ENCODE assay signal across 29 cellular contexts in the genomic region with DNA sequence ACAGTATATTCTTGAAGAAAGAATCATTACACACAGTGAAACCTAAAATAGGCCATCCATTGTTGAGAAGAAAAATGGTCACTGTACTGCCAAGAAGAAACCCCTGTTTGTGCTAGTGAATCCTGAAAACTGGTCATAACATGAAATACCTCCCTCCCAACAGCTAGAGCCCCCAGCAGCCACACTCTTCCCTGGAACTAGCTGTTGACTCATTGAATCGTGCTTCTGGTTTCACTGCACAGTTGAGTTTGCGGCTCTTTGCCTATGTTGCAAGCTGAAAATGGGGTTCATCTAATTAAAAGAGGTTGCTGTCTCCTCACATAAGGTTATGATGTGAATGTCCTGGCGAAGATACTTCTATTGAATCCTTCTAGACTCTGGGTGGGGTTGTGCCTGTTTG.
"Had no signal": no experiment of that assay in that cellular context is flagged by ENCODE, and none has a peak within 500 bp of the region (broad histone marks: within the 10 kb centered on the region; RNA-seq: fewer than 3 reads in every experiment).

No MANE protein-coding gene starts in this region.

- H3K27me3 ChIP-seq: esophagus muscularis mucosa, heart right ventricle, spleen, suprapubic skin, transverse colon, upper lobe of right lung, uterus had no signal

- H3K9me3 ChIP-seq: esophagus muscularis mucosa, heart right ventricle, lower lobe of right lung, mucosa of descending colon, prostate gland, spleen, suprapubic skin, transverse colon, upper lobe of right lung, uterus had no signal

- H3K27me3 Mint-ChIP-seq: naive B cell; natural killer cell treated with Interleukin-12 subunit alpha and Interleukin-12 subunit beta and Interleukin-15 and Interleukin-18, amount 100 ng/mL, for 72 hours; stimulated activated naive CD8-positive, alpha-beta T cell treated with anti-CD3 and anti-CD28 coated beads, Interleukin-15, amount 100 ng/mL, for 72 hours had no signal

- H2AFZ ChIP-seq: parathyroid adenoma had no signal

- H3K36me3 ChIP-seq: uterus had no signal

- DNase-seq: dermis blood vessel endothelial cell; effector memory CD4-positive, alpha-beta T cell; foreskin melanocyte; glutamatergic neuron; heart right ventricle; hippocampal formation; left ventricle myocardium superior; lower lobe of right lung; mucosa of descending colon; naive B cell; right cardiac atrium; spleen; stimulated activated CD4-positive, alpha-beta T cell treated with anti-CD3 and anti-CD28 coated beads, Interleukin-4, amount 100 ng/mL, for 4 hours; stimulated activated naive CD4-positive, alpha-beta T cell; stimulated activated naive CD8-positive, alpha-beta T cell treated with anti-CD3 and anti-CD28 coated beads, Interleukin-15, amount 100 ng/mL, for 72 hours; transverse colon; upper lobe of right lung; uterus had no signal

- H3K4me1 Mint-ChIP-seq: neural crest cell; stimulated activated naive CD8-positive, alpha-beta T cell treated with anti-CD3 and anti-CD28 coated beads, Interleukin-15, amount 100 ng/mL, for 72 hours had no signal

- H3K27ac Mint-ChIP-seq: natural killer cell treated with Interleukin-12 subunit alpha and Interleukin-12 subunit beta and Interleukin-15 and Interleukin-18, amount 100 ng/mL, for 72 hours; stimulated activated naive CD8-positive, alpha-beta T cell treated with anti-CD3 and anti-CD28 coated beads, Interleukin-15, amount 100 ng/mL, for 72 hours had no signal

- H3K79me2 ChIP-seq: parathyroid adenoma had no signal

- ATAC-seq: heart right ventricle; left ventricle myocardium superior; lower lobe of right lung; mucosa of descending colon; natural killer cell treated with Interleukin-12 subunit alpha and Interleukin-12 subunit beta and Interleukin-15 and Interleukin-18, amount 100 ng/mL, for 72 hours; right cardiac atrium; stimulated activated naive CD8-positive, alpha-beta T cell treated with anti-CD3 and anti-CD28 coated beads, Interleukin-15, amount 100 ng/mL, for 72 hours; upper lobe of right lung had no signal

- H3K27ac ChIP-seq: coronary artery, lower lobe of right lung, parathyroid adenoma, prostate gland, skin epidermis, suprapubic skin, upper lobe of right lung, uterus had no signal

- H3K9ac ChIP-seq: parathyroid adenoma had no signal

- H3K9me3 Mint-ChIP-seq: mesothelial cell of epicardium; naive B cell; natural killer cell treated with Interleukin-12 subunit alpha and Interleukin-12 subunit beta and Interleukin-15 and Interleukin-18, amount 100 ng/mL, for 72 hours; neural crest cell; stimulated activated naive CD8-positive, alpha-beta T cell treated with anti-CD3 and anti-CD28 coated beads, Interleukin-15, amount 100 ng/mL, for 72 hours had no signal

- H3K4me3 ChIP-seq: coronary artery, esophagus muscularis mucosa, heart right ventricle, lower lobe of right lung, mucosa of descending colon, prostate gland, skin epidermis, spleen, suprapubic skin, transverse colon, upper lobe of right lung, uterus had no signal

- H3K4me3 Mint-ChIP-seq: mesothelial cell of epicardium; naive B cell; natural killer cell treated with Interleukin-12 subunit alpha and Interleukin-12 subunit beta and Interleukin-15 and Interleukin-18, amount 100 ng/mL, for 72 hours; neural crest cell; stimulated activated naive CD8-positive, alpha-beta T cell treated with anti-CD3 and anti-CD28 coated beads, Interleukin-15, amount 100 ng/mL, for 72 hours had no signal

- FAIRE-seq: endothelial cell of umbilical vein, keratinocyte had no signal

- H3K4me1 ChIP-seq: lower lobe of right lung, parathyroid adenoma, prostate gland, suprapubic skin, transverse colon, upper lobe of right lung, uterus had no signal
